Comparison of ENCODE assay signal across 8 cellular contexts in genomic region chr17:7479389-7480192, GRCh38. TPM values are rescaled to one million over a fixed set of nuclear protein-coding genes. Genes with fewer than 3 reads are reported as not detected.
DNase-seq lines count a peak whose midpoint lies in the region; ATAC-seq and TF ChIP-seq lines count a peak whose summit lies in the region.

ZBTB4 (minus strand) TSS chr17:7479631; CDS start chr17:7466801, 12,830 bp downstream.

- H2AFZ ChIP-seq in GM23338 (peak within 1 kb of the TSS; percentile 94), hepatocyte (peak within 1 kb of the TSS; percentile 41)

- no peaks in the 10 kb centered on the region for H3K36me3 ChIP-seq in GM23338 (ENCODE audit: insufficient read depth)
- H3K36me3 ChIP-seq in hepatocyte (replicated peaks; ENCODE audit: insufficient read depth, low read depth), result no peaks in the 10 kb centered on the region
- H3K36me3 ChIP-seq in rectal smooth muscle tissue (ENCODE audit: control insufficient read depth, insufficient read depth, low read length), result no peaks in the 10 kb centered on the region

- H3K27ac Mint-ChIP-seq in GM23338, result peak within 1 kb of the TSS; percentile 91

- H3K79me2 ChIP-seq in GM23338 (replicated peaks; ENCODE audit: insufficient read depth) (peaks cover 52% of the 10 kb centered on the region), hepatocyte (peaks cover 68% of the 10 kb centered on the region)

- peaks cover 8% of the 10 kb centered on the region; the same call in 1 of the 2 replicates for H4K20me1 ChIP-seq in GM23338 (replicated peaks; ENCODE audit: insufficient read depth)
- peaks cover 19% of the 10 kb centered on the region for H4K20me1 ChIP-seq in hepatocyte (ENCODE audit: insufficient read depth, poor library complexity, severe bottlenecking)

- H3K27ac ChIP-seq in GM23338 (ENCODE audit: low read depth), result peak within 1 kb of the TSS; percentile 81
- H3K27ac ChIP-seq in hepatocyte, result peak within 1 kb of the TSS; percentile 100
- H3K27ac ChIP-seq in rectal smooth muscle tissue (ENCODE audit: low read depth, low read length), result peak within 1 kb of the TSS; percentile 99

- H3K9me3 ChIP-seq in hepatocyte (ENCODE audit: low read depth), result no peaks in the 10 kb centered on the region

- TF ChIP-seq CTCF in AG04449 (IDR thresholded peaks at IDR 0.05; ENCODE audit: insufficient read depth, low read length, missing control alignments) (no peak), GM23338 (conservative IDR thresholded peaks at IDR 0.05; ENCODE audit: low read depth in 2 of 2) (no peak), hepatocyte (IDR thresholded peaks at IDR 0.05; ENCODE audit: poor library complexity) (peak; percentile 6)

- peaks cover 24% of the 10 kb centered on the region for H3K27me3 Mint-ChIP-seq in GM23338 (ENCODE audit: insufficient read depth, low read depth, poor library complexity)

- POLR2A ChIA-PET in AG04449 (lab: Yijun Ruan, JAX), result interaction anchor here (0.6 to 1.4 kb wide), 8 partner anchors 21 to 150 kb away, joined by 3 to 6 read pairs (median 3); partner anchors contain the start of gene TMEM256

- H3K9ac ChIP-seq in rectal smooth muscle tissue (ENCODE audit: low read length), result peak within 1 kb of the TSS; percentile 99

- DNase-seq in AG04449 (ENCODE audit: low read depth, low spot score) (no peak), GM23338 (ENCODE audit: low spot score) (peak; percentile 56), T-helper 2 cell (peak; percentile 33 to 80 (median 58)), astrocyte of the hippocampus (ENCODE audit: low read depth, low spot score) (peak; percentile 79), hepatocyte (ENCODE audit: low spot score) (peak; percentile 85)

- H3K4me3 Mint-ChIP-seq in GM23338, result peak within 1 kb of the TSS; percentile 96

- H3K36me3 Mint-ChIP-seq in GM23338 (ENCODE audit: low read depth), result peaks cover 7% of the 10 kb centered on the region; the same call in 1 of the 3 replicates

- H3K4me2 ChIP-seq in GM23338, result peak within 1 kb of the TSS; percentile 96
- H3K4me2 ChIP-seq in hepatocyte, result peak within 1 kb of the TSS; percentile 94

- WGBS in hepatocyte (ENCODE audit: low lambda C conversion rate, missing lambda C conversion rate), result 2% methylated on average over 35 of the region's 76 CpGs

- ATAC-seq in GM23338, result peak; percentile 22
- ATAC-seq in GM18498 (IDR thresholded peaks at IDR 0.05; ENCODE audit: unreplicated experiment), result no peak
- no peak for ATAC-seq in GM21737 (IDR thresholded peaks at IDR 0.05; ENCODE audit: unreplicated experiment)

- H3K9me3 Mint-ChIP-seq in GM23338, result no peaks in the 10 kb centered on the region; the same call in 1 of the 3 replicates

- no peaks in the 10 kb centered on the region for H3K9me2 ChIP-seq in GM23338 (ENCODE audit: insufficient read depth)
- no peaks in the 10 kb centered on the region for H3K9me2 ChIP-seq in hepatocyte (replicated peaks; ENCODE audit: insufficient read depth)

- H3K4me1 Mint-ChIP-seq in GM23338, result peaks cover 51% of the 10 kb centered on the region

- H3K4me1 ChIP-seq in GM23338 (ENCODE audit: insufficient read depth) (peaks cover 21% of the 10 kb centered on the region), hepatocyte (ENCODE audit: insufficient read depth) (peaks cover 54% of the 10 kb centered on the region), rectal smooth muscle tissue (ENCODE audit: control insufficient read depth, insufficient read depth, low read length) (peaks cover 25% of the 10 kb centered on the region)

- CTCF ChIA-PET in AG04449 (lab: Yijun Ruan, JAX), result interaction anchor here (1.4 to 2.0 kb wide), 2 partner anchors 42 to 81 kb away, joined by 3 to 6 read pairs; no protein-coding TSS in a partner anchor

- peak within 1 kb of the TSS; percentile 72 for H3K4me3 ChIP-seq in AG04449 (ENCODE audit: low read depth, low read length)
- H3K4me3 ChIP-seq in GM23338, result peak within 1 kb of the TSS; percentile 84
- H3K4me3 ChIP-seq in hepatocyte, result peak within 1 kb of the TSS; percentile 97
- peak within 1 kb of the TSS; percentile 88 for H3K4me3 ChIP-seq in rectal smooth muscle tissue (ENCODE audit: low read length)

- no peaks in the 10 kb centered on the region for H3K27me3 ChIP-seq in GM23338 (ENCODE audit: insufficient read depth)
- no peaks in the 10 kb centered on the region for H3K27me3 ChIP-seq in hepatocyte
- no peaks in the 10 kb centered on the region for H3K27me3 ChIP-seq in rectal smooth muscle tissue (ENCODE audit: control insufficient read depth, insufficient read depth, low read length)

- H3F3A ChIP-seq in GM23338 (replicated peaks; ENCODE audit: low read depth), result 0 out of 2 replicates have a peak, but pooled peaks cover 4% of the 10 kb centered on the region

TF ChIP-seq in GM23338, 12 proteins besides CTCF, POLR2A, EP300 and RAD21:
- TF ChIP-seq POLR2AphosphoS5 (IDR thresholded peaks at IDR 0.05; ENCODE audit: low read depth), result peak; percentile 23; the same call in 1 of the 2 replicates
- TF ChIP-seq ETS1 (IDR thresholded peaks at IDR 0.05), result no peak

RNA-seq across cellular contexts. Expression of gene ZBTB4, which starts in this region (rescaled TPM):
- total RNA-seq in GM23338 (2014; rRNA removed; shearing (Covaris generic)), result 6.9 and 11.2 TPM in 2 replicates
- 3.6 and 4.2 TPM in 2 replicates for polyA plus RNA-seq in GM23338 (2016; fragmentation: Nextera tagmentation; extraction: Ambion mirVana)
- 22.7 and 27.1 TPM in 2 replicates for total RNA-seq in hepatocyte
- polyA plus RNA-seq in hepatocyte, result 20.8 and 21.5 TPM in 2 replicates
